In genomic region chr3:9750556-9751411, GRCh38 we compare ENCODE assay signal across 8 cellular contexts. TPM values are rescaled to one million over a fixed set of nuclear protein-coding genes. Genes with fewer than 3 reads are reported as not detected.
A peak's percentile ranks its signal among the peaks of the same experiment; 100 is the strongest.
DNase-seq lines count a peak whose midpoint lies in the region; ATAC-seq and TF ChIP-seq lines count a peak whose summit lies in the region.

No MANE protein-coding gene starts in this region.

- DNase-seq in CD14-positive monocyte (ENCODE audit: low spot score) = no peak
- peak; percentile 12 for DNase-seq in MCF 10A (ENCODE audit: unreplicated experiment)
- no peak for DNase-seq in mesendoderm
- no peak for DNase-seq in vagina (ENCODE audit: extremely low spot score in 2 of 2)
- DNase-seq in COR-L47 (lab: John Stamatoyannopoulos, UW) = no peak
- no peak for DNase-seq in NCI-H1436 (lab: John Stamatoyannopoulos, UW)

- H2BK5ac ChIP-seq in mesendoderm (ENCODE audit: low read length) = no peak overlapping the region

- H3K79me2 ChIP-seq in mesendoderm (ENCODE audit: control insufficient read depth, insufficient read depth, low read length) = peaks cover 2% of the 10 kb centered on the region

- no peak overlapping the region for H4K5ac ChIP-seq in mesendoderm (ENCODE audit: low read length)

- ATAC-seq in HG03108 (IDR thresholded peaks at IDR 0.05; ENCODE audit: unreplicated experiment) = no peak

- TF ChIP-seq CTCF in CD14-positive monocyte (IDR thresholded peaks at IDR 0.05) (no peak), MCF 10A (IDR thresholded peaks at IDR 0.05; ENCODE audit: unreplicated experiment) (no peak), vagina (IDR thresholded peaks at IDR 0.05) (no peak)

- H3K18ac ChIP-seq in mesendoderm (ENCODE audit: low read length) = no peak overlapping the region

- H3K27ac Mint-ChIP-seq in CD14-positive monocyte (peak overlapping the region; percentile 95 to 99 (median 96)), MCF 10A (ENCODE audit: low read depth, unreplicated experiment) (peak overlapping the region; percentile 84)

- H3K56ac ChIP-seq in mesendoderm (ENCODE audit: low read length) = peak overlapping the region; percentile 97

- H3K9ac ChIP-seq in mesendoderm (ENCODE audit: low read length) = peak overlapping the region; percentile 79

- no peak for TF ChIP-seq POLR2A in vagina (IDR thresholded peaks at IDR 0.05)

- peaks cover 0 to 2% (median 0%) of the 10 kb centered on the region in 3 donors for H3K27me3 Mint-ChIP-seq in CD14-positive monocyte (ENCODE audit: low read depth in 3 of 3)
- H3K27me3 Mint-ChIP-seq in MCF 10A (ENCODE audit: insufficient read depth, unreplicated experiment) = no peaks in the 10 kb centered on the region

- H3K79me1 ChIP-seq in mesendoderm (ENCODE audit: low read length) = peaks cover 6% of the 10 kb centered on the region

- CTCF ChIA-PET in MCF 10A (lab: Yijun Ruan, JAX) = interaction anchor here (0.6 to 1.9 kb wide), 3 partner anchors 21 to 264 kb away, joined by 3 to 8 read pairs (median 5); no protein-coding TSS in a partner anchor

- H3K4me1 Mint-ChIP-seq in CD14-positive monocyte (peaks cover 42% of the 10 kb centered on the region), MCF 10A (ENCODE audit: insufficient read depth, unreplicated experiment) (peaks cover 17% of the 10 kb centered on the region)

- H3K4me1 ChIP-seq in mesendoderm (ENCODE audit: control insufficient read depth, low read depth, low read length) (peaks cover 4% of the 10 kb centered on the region), vagina (peaks cover 38% of the 10 kb centered on the region)

- H2BK120ac ChIP-seq in mesendoderm (ENCODE audit: low read depth, low read length) = no peak overlapping the region

- TSS peak; percentile 36 for BruUV-seq in MCF 10A (replicated peaks; lab: Mats Ljungman, UMichigan)

- intact Hi-C loops in CD14-positive monocyte (cut with micrococcal nuclease) (loop anchor here (1.0 to 2.0 kb wide), 3 partner anchors 19 to 42 kb away; partner anchors contain the start of genes ARPC4 (in 1 of the 2), BRPF1 (in 1 of the 2) and TADA3 (in 1 of the 2)), MCF 10A (cut with micrococcal nuclease) (no loop called here), vagina (cut with DNase I) (no loop called here)

- WGBS in mesendoderm (ENCODE audit: extremely low coverage, insufficient coverage, low lambda C conversion rate) = no CpG with 5 or more reads among the region's 17 CpGs

- H3K4me2 ChIP-seq in mesendoderm (ENCODE audit: low read length) = peak overlapping the region; percentile 90

- H3K4me3 Mint-ChIP-seq in CD14-positive monocyte = peak overlapping the region; percentile 90 to 98
- peak overlapping the region; percentile 83 for H3K4me3 Mint-ChIP-seq in MCF 10A (ENCODE audit: unreplicated experiment)

- H2BK15ac ChIP-seq in mesendoderm (replicated peaks; ENCODE audit: low read depth) = no peak overlapping the region

- H3K4ac ChIP-seq in mesendoderm (ENCODE audit: low read depth, low read length) = peak overlapping the region; percentile 8

- H3K9me3 ChIP-seq in KOPT-K1 (ENCODE audit: insufficient read depth, low read length, poor library complexity, severe bottlenecking) = no peaks in the 10 kb centered on the region
- no peaks in the 10 kb centered on the region for H3K9me3 ChIP-seq in vagina

- H3K27me3 ChIP-seq in mesendoderm (ENCODE audit: insufficient read depth, low read length, poor library complexity) = no peaks in the 10 kb centered on the region
- H3K27me3 ChIP-seq in vagina = no peaks in the 10 kb centered on the region

- H3K27ac ChIP-seq in KOPT-K1 (ENCODE audit: low read depth, low read length, poor library complexity, severe bottlenecking) (peak overlapping the region; percentile 66), mesendoderm (ENCODE audit: low read depth, low read length) (no peak overlapping the region), vagina (peak overlapping the region; percentile 91)

- H3K23ac ChIP-seq in mesendoderm (ENCODE audit: low read length) = no peak overlapping the region

- peak overlapping the region; percentile 81 for H3K4me3 ChIP-seq in mesendoderm (ENCODE audit: low read length)
- peak overlapping the region; percentile 55 to 59 for H3K4me3 ChIP-seq in vagina

- POLR2A ChIA-PET in MCF 10A (lab: Yijun Ruan, JAX) = interaction anchor here (0.5 to 3.3 kb wide), 8 partner anchors 17 to 511 kb away, joined by 3 to 41 read pairs (median 5); partner anchors contain the start of genes ARPC4, BRPF1, TADA3 and VHL

- H3K9me3 Mint-ChIP-seq in CD14-positive monocyte (no peaks in the 10 kb centered on the region), MCF 10A (ENCODE audit: unreplicated experiment) (no peaks in the 10 kb centered on the region)

- H3K36me3 Mint-ChIP-seq in CD14-positive monocyte = peaks cover 53 to 74% of the 10 kb centered on the region in 2 donors
- peaks cover 21% of the 10 kb centered on the region for H3K36me3 Mint-ChIP-seq in MCF 10A (ENCODE audit: insufficient read depth, unreplicated experiment)

- peak overlapping the region; percentile 46 for H2AK5ac ChIP-seq in mesendoderm (ENCODE audit: low read length)

- peaks cover 57% of the 10 kb centered on the region for H3K36me3 ChIP-seq in KOPT-K1 (ENCODE audit: insufficient read depth, low read length)
- H3K36me3 ChIP-seq in mesendoderm (ENCODE audit: control insufficient read depth, insufficient read depth, low read length) = peaks cover 7% of the 10 kb centered on the region
- peaks cover 0 to 28% of the 10 kb centered on the region in 2 donors for H3K36me3 ChIP-seq in vagina

- no peak overlapping the region for H4K8ac ChIP-seq in mesendoderm (ENCODE audit: low read depth, low read length)

RNA-seq across cellular contexts. Expression of gene OGG1, which starts 1.0 kb away (rescaled TPM):
- polyA plus RNA-seq in CD14-positive monocyte = 10 to 100 TPM; 17.4 to 20.5 TPM
- total RNA-seq in MCF 10A (2022) = 15.3 and 17.7 TPM in 2 replicates
- polyA plus RNA-seq in mesendoderm (2013, experiment 1 of 2) = 30.7 TPM
- 35.5 TPM for polyA plus RNA-seq in mesendoderm (2013, experiment 2 of 2)
- 51.6 TPM for total RNA-seq in vagina

RNA-seq across cellular contexts. Expression of gene CAMK1, which starts 19.0 kb away (rescaled TPM):
- polyA plus RNA-seq in CD14-positive monocyte = 100 to 1,000 TPM; 118 to 137 TPM
- 8.3 and 11.7 TPM in 2 replicates for total RNA-seq in MCF 10A (2022)
- polyA plus RNA-seq in mesendoderm (2013, experiment 1 of 2) = 4.1 TPM
- polyA plus RNA-seq in mesendoderm (2013, experiment 2 of 2) = 3.7 TPM
- 42.5 TPM for total RNA-seq in vagina

RNA-seq across cellular contexts. Expression of gene BRPF1, which starts 19.2 kb away (rescaled TPM):
- 10 to 100 TPM in 1 of 2 donors, 1 to 10 TPM in 1; 5.1 to 10.4 TPM for polyA plus RNA-seq in CD14-positive monocyte
- total RNA-seq in MCF 10A (2022) = 19.9 and 21.4 TPM in 2 replicates
- polyA plus RNA-seq in mesendoderm (2013, experiment 1 of 2) = 15.6 TPM
- polyA plus RNA-seq in mesendoderm (2013, experiment 2 of 2) = 16.1 TPM
- 16.9 TPM for total RNA-seq in vagina

RNA-seq across cellular contexts. Expression of gene TADA3, which starts 41.5 kb away (rescaled TPM):
- 10 to 100 TPM; 36.1 to 46.9 TPM for polyA plus RNA-seq in CD14-positive monocyte
- total RNA-seq in MCF 10A (2022) (72.0 and 77.1 TPM in 2 replicates), vagina (58.9 TPM)
- polyA plus RNA-seq in mesendoderm (2013, experiment 1 of 2) = 38.4 TPM
- 38.3 TPM for polyA plus RNA-seq in mesendoderm (2013, experiment 2 of 2)

RNA-seq across cellular contexts. Expression of gene ARPC4, which starts 42.1 kb away (rescaled TPM):
- polyA plus RNA-seq in CD14-positive monocyte = 100 to 1,000 TPM; 389 to 390 TPM
- total RNA-seq in MCF 10A (2022) (122 and 132 TPM in 2 replicates), vagina (124 TPM)
- polyA plus RNA-seq in mesendoderm (2013, experiment 1 of 2) = 93.1 TPM
- 95.1 TPM for polyA plus RNA-seq in mesendoderm (2013, experiment 2 of 2)

Comparison
In these comparisons a context has a peak if more than half of its experiments do, and no peak if none do; other contexts are left out.
1. intact Hi-C loops: an anchor here in CD14-positive monocyte (1.0 to 2.0 kb wide); none called in MCF 10A and vagina.